Comparison of ENCODE assay signal across 30 cellular contexts in genomic region chr3:195168009-195168759, GRCh38.
"Had no signal": no experiment of that assay in that cellular context is flagged by ENCODE, and none has a peak within 500 bp of the region (broad histone marks: within the 10 kb centered on the region; RNA-seq: fewer than 3 reads in every experiment).

No MANE protein-coding gene starts in this region.

- H3K36me3 ChIP-seq: cardiac muscle cell, colonic mucosa, gastroesophageal sphincter, thoracic aorta, uterus had no signal

- H2AFZ ChIP-seq: hepatocyte, parathyroid adenoma had no signal

- H3K27me3 Mint-ChIP-seq: activated CD4-positive, alpha-beta memory T cell treated with anti-CD3 and anti-CD28 coated beads, Interleukin-2, amount 10 ng/mL, durations not matched to agents 7 days and 5 days; activated CD4-positive, alpha-beta T cell treated with anti-CD3 and anti-CD28 coated beads, Interleukin-2, amount 10 ng/mL, durations not matched to agents 7 days and 5 days; activated CD8-positive, alpha-beta memory T cell treated with anti-CD3 and anti-CD28 coated beads, Interleukin-2, amount 10 ng/mL, durations not matched to agents 7 days and 5 days; activated naive CD8-positive, alpha-beta T cell treated with anti-CD3 and anti-CD28 coated beads, Interleukin-2, amount 50 U/mL, for 24 hours; naive thymus-derived CD4-positive, alpha-beta T cell had no signal

- H3K9me3 ChIP-seq: colonic mucosa, gastroesophageal sphincter, psoas muscle, thoracic aorta, uterus had no signal

- H3K79me2 ChIP-seq: hepatocyte had no signal

- H3K27ac ChIP-seq: cardiac muscle cell, colonic mucosa, hepatocyte, parathyroid adenoma, psoas muscle, thoracic aorta, uterus had no signal

- DNase-seq: activated CD4-positive, alpha-beta memory T cell treated with anti-CD3 and anti-CD28 coated beads, Interleukin-2, amount 10 ng/mL, durations not matched to agents 7 days and 5 days; activated CD4-positive, alpha-beta T cell treated with anti-CD3 and anti-CD28 coated beads for 1 hour; activated CD4-positive, alpha-beta T cell treated with anti-CD3 and anti-CD28 coated beads, Interleukin-2, amount 10 ng/mL, durations not matched to agents 7 days and 5 days; activated CD8-positive, alpha-beta memory T cell treated with anti-CD3 and anti-CD28 coated beads, Interleukin-2, amount 10 ng/mL, durations not matched to agents 7 days and 5 days; activated gamma-delta T cell; activated naive CD4-positive, alpha-beta T cell treated with anti-CD3 and anti-CD28 coated beads, Interleukin-2, amount 50 U/mL, for 16 hours; activated naive CD8-positive, alpha-beta T cell treated with anti-CD3 and anti-CD28 coated beads, Interleukin-2, amount 50 U/mL, for 24 hours; amygdala; cerebellar nuclear complex; colonic mucosa; effector CD8-positive, alpha-beta T cell; islet precursor cell; left cardiac atrium; midbrain; naive thymus-derived CD4-positive, alpha-beta T cell; nucleus accumbens; psoas muscle; stimulated activated CD4-positive, alpha-beta T cell treated with anti-CD3 and anti-CD28 coated beads, Interleukin-15, amount 100 ng/mL, for 24 hours; stimulated activated CD4-positive, alpha-beta T cell treated with anti-CD3 and anti-CD28 coated beads, Interleukin-2, amount 100 ng/mL, for 24 hours; stimulated activated naive CD4-positive, alpha-beta T cell treated with Interleukin-2 at 50 U/mL for 16 hours; T-helper 2 cell; trophoblast cell had no signal

- H3K4me3 Mint-ChIP-seq: activated CD4-positive, alpha-beta memory T cell treated with anti-CD3 and anti-CD28 coated beads, Interleukin-2, amount 10 ng/mL, durations not matched to agents 7 days and 5 days; activated CD4-positive, alpha-beta T cell treated with anti-CD3 and anti-CD28 coated beads, Interleukin-2, amount 10 ng/mL, durations not matched to agents 7 days and 5 days; activated CD8-positive, alpha-beta memory T cell treated with anti-CD3 and anti-CD28 coated beads, Interleukin-2, amount 10 ng/mL, durations not matched to agents 7 days and 5 days; activated naive CD8-positive, alpha-beta T cell treated with anti-CD3 and anti-CD28 coated beads, Interleukin-2, amount 50 U/mL, for 24 hours; naive thymus-derived CD4-positive, alpha-beta T cell; WTC11 had no signal

- H3K4me1 ChIP-seq: colonic mucosa, parathyroid adenoma had no signal

- FAIRE-seq: endometrium had no signal

- H3K9ac ChIP-seq: parathyroid adenoma had no signal

- ATAC-seq: activated CD8-positive, alpha-beta memory T cell treated with anti-CD3 and anti-CD28 coated beads, Interleukin-2, amount 10 ng/mL, durations not matched to agents 7 days and 5 days; activated naive CD8-positive, alpha-beta T cell treated with anti-CD3 and anti-CD28 coated beads, Interleukin-2, amount 50 U/mL, for 24 hours; gastroesophageal sphincter; left cardiac atrium; naive thymus-derived CD4-positive, alpha-beta T cell; psoas muscle; WTC11 had no signal

- H3K27me3 ChIP-seq: cardiac muscle cell, colonic mucosa, gastroesophageal sphincter, hepatocyte, uterus had no signal

- H3K36me3 Mint-ChIP-seq: activated CD8-positive, alpha-beta memory T cell treated with anti-CD3 and anti-CD28 coated beads, Interleukin-2, amount 10 ng/mL, durations not matched to agents 7 days and 5 days; naive thymus-derived CD4-positive, alpha-beta T cell; WTC11 had no signal

- H3K27ac Mint-ChIP-seq: activated CD4-positive, alpha-beta memory T cell treated with anti-CD3 and anti-CD28 coated beads, Interleukin-2, amount 10 ng/mL, durations not matched to agents 7 days and 5 days; activated CD4-positive, alpha-beta T cell treated with anti-CD3 and anti-CD28 coated beads, Interleukin-2, amount 10 ng/mL, durations not matched to agents 7 days and 5 days; activated CD8-positive, alpha-beta memory T cell treated with anti-CD3 and anti-CD28 coated beads, Interleukin-2, amount 10 ng/mL, durations not matched to agents 7 days and 5 days; activated naive CD8-positive, alpha-beta T cell treated with anti-CD3 and anti-CD28 coated beads, Interleukin-2, amount 50 U/mL, for 24 hours; naive thymus-derived CD4-positive, alpha-beta T cell; WTC11 had no signal

- H3K4me2 ChIP-seq: hepatocyte had no signal

- H3K9me3 Mint-ChIP-seq: activated CD4-positive, alpha-beta memory T cell treated with anti-CD3 and anti-CD28 coated beads, Interleukin-2, amount 10 ng/mL, durations not matched to agents 7 days and 5 days; activated CD4-positive, alpha-beta T cell treated with anti-CD3 and anti-CD28 coated beads, Interleukin-2, amount 10 ng/mL, durations not matched to agents 7 days and 5 days; activated naive CD8-positive, alpha-beta T cell treated with anti-CD3 and anti-CD28 coated beads, Interleukin-2, amount 50 U/mL, for 24 hours; naive thymus-derived CD4-positive, alpha-beta T cell; WTC11 had no signal

- H3K4me3 ChIP-seq: cardiac muscle cell, colonic mucosa, gastroesophageal sphincter, hepatocyte, psoas muscle, thoracic aorta, uterus had no signal
